26 cellular contexts compared by ENCODE assay signal in the genomic region with DNA sequence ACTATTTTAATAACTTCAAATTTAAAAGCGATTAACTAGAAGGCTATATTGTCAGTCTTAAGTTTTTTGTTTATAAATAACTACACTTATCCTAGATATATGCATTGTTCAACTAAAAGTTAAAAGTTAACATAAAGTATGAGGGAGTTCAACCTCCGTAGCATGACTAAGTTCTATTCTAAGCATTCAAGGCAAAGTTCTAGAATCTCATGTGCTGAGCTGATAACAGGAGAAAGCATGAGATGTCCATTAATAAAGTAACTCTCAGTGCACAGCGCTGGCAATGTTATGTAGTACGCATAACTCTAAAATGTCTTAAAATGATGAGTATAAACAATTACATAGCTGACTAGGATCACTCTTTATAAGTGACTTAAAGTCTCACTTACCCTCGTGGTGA.
"Had no signal": no experiment of that assay in that cellular context is flagged by ENCODE, and none has a peak within 500 bp of the region (broad histone marks: within the 10 kb centered on the region; RNA-seq: fewer than 3 reads in every experiment).

No MANE protein-coding gene starts in this region.

- FAIRE-seq: endothelial cell of umbilical vein had no signal

- H3K4me2 ChIP-seq: smooth muscle cell had no signal

- H3K4me3 ChIP-seq: coronary artery, esophagus squamous epithelium, heart left ventricle, lower lobe of right lung, mucosa of descending colon, pancreas, right lobe of liver, smooth muscle cell, testis, tibial artery had no signal

- H3K27me3 ChIP-seq: esophagus squamous epithelium, heart left ventricle, neutrophil, pancreas, right lobe of liver, testis, tibial artery had no signal

- H3K9me3 ChIP-seq: lower lobe of right lung, mucosa of descending colon, neutrophil, pancreas, right lobe of liver, testis had no signal

- DNase-seq: dermis blood vessel endothelial cell; effector memory CD4-positive, alpha-beta T cell; esophagus squamous epithelium; foreskin melanocyte; heart left ventricle; hippocampal formation; immature natural killer cell; islet precursor cell; kidney glomerular epithelial cell; left ventricle myocardium superior; lower lobe of right lung; mucosa of descending colon; naive B cell; pancreas; right lobe of liver; stimulated activated CD4-positive, alpha-beta T cell treated with anti-CD3 and anti-CD28 coated beads, Interleukin-12 subunit alpha, Interleukin-12 subunit beta, amount 100 ng/mL, for 4 hours; stimulated activated CD4-positive, alpha-beta T cell treated with anti-CD3 and anti-CD28 coated beads, Interleukin-1b, Interleukin-23, amount 100 ng/mL, for 48 hours; stimulated activated CD4-positive, alpha-beta T cell treated with anti-CD3 and anti-CD28 coated beads, Interleukin-4, amount 100 ng/mL, for 24 hours; stimulated activated naive CD8-positive, alpha-beta T cell treated with anti-CD3 and anti-CD28 coated beads, Interleukin-15, Interleukin-2, amounts not matched to agents 100 U/mL and 50 U/mL, for 24 hours; substantia nigra; testis; tibial artery had no signal

- H3K36me3 ChIP-seq: heart left ventricle, lower lobe of right lung, neutrophil, pancreas, right lobe of liver had no signal

- H3K27ac ChIP-seq: coronary artery, esophagus squamous epithelium, heart left ventricle, lower lobe of right lung, neutrophil, pancreas, right lobe of liver, testis, tibial artery had no signal

- H3K4me1 ChIP-seq: esophagus squamous epithelium, heart left ventricle, lower lobe of right lung, pancreas, right lobe of liver, testis, tibial artery had no signal
